ENCODE assay signal across 24 cellular contexts in the genomic region with DNA sequence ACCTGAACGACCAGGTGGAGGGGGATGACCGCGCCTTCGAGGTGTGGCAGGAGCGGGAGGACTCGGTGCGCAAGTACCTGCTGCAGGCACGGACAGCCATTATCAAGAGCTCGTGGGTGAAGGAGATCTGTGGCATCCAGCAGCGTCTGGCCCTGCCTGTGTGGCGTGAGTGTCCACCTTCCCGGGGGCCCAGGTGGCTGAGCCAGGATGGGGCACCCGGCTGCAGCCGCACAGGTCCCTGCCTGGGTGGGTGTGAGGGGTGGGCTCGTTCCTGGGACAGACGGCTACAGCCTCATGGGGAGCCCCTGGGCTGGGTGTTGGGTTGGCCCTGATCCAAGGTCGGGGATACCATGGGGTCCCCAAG.
DNase-seq lines count a peak whose midpoint lies in the region; TF ChIP-seq lines count a peak whose summit lies in the region.
"Had no signal": no experiment of that assay in that cellular context is flagged by ENCODE, and none has a peak within 500 bp of the region (broad histone marks: within the 10 kb centered on the region; RNA-seq: fewer than 3 reads in every experiment).

No MANE protein-coding gene starts in this region.

- H3K27ac Mint-ChIP-seq in Calu3 (ENCODE audit: unreplicated experiment) (no peak overlapping the region), osteocyte (ENCODE audit: unreplicated experiment) (no peak overlapping the region)
- H3K27ac Mint-ChIP-seq: activated T-cell treated with anti-CD3 and anti-CD28 coated beads, Interleukin-2, amount 50 U/mL, for 72 hours had no signal

- intact Hi-C loops in Calu3 (cut with micrococcal nuclease; ENCODE audit: unreplicated experiment) (loop anchor here (2.0 to 10.0 kb wide), 2 partner anchors 51 to 127 kb away; no protein-coding TSS in a partner anchor), left ventricle myocardium inferior (cut with micrococcal nuclease) (no loop called here)

- CTCF ChIA-PET in Calu3 (lab: Charles Lee): interaction anchor here (1.5 kb wide), 1 partner anchor 145 kb away, joined by 3 read pairs; a partner anchor contains a TSS

- H3K9me3 ChIP-seq in left ventricle myocardium inferior (replicated peaks): no peaks in the 10 kb centered on the region
- H3K9me3 ChIP-seq: Caco-2, neutrophil, upper lobe of right lung had no signal

- H3K9me3 Mint-ChIP-seq in Calu3 (ENCODE audit: low read depth, unreplicated experiment): no peaks in the 10 kb centered on the region
- H3K9me3 Mint-ChIP-seq in osteocyte (ENCODE audit: unreplicated experiment): no peaks in the 10 kb centered on the region

- BruUV-seq in Calu3 (replicated peaks; lab: Mats Ljungman, UMichigan): no TSS peak

- H3K36me3 Mint-ChIP-seq in Calu3 (ENCODE audit: insufficient read depth, unreplicated experiment): no peaks in the 10 kb centered on the region
- no peaks in the 10 kb centered on the region for H3K36me3 Mint-ChIP-seq in osteocyte (ENCODE audit: unreplicated experiment)

- H3K27ac ChIP-seq in left ventricle myocardium inferior (replicated peaks): no peak overlapping the region
- H3K27ac ChIP-seq: brain microvascular endothelial cell, HL-60, neutrophil, upper lobe of right lung had no signal

- DNase-seq in 8988T (peak; percentile 4), Calu3 (no peak), left ventricle myocardium inferior (peak; percentile 9), osteocyte (ENCODE audit: extremely low spot score, unreplicated experiment) (peak; percentile 80), DMS153 (lab: John Stamatoyannopoulos, UW) (no peak), HuH-7.5 (ENCODE audit: low spot score) (no peak), Ammon's horn (ENCODE audit: low spot score) (no peak), dedifferentiated amniotic fluid mesenchymal stem cell (ENCODE audit: extremely low spot score) (no peak)
- DNase-seq: activated CD4-positive, alpha-beta T cell treated with anti-CD3 and anti-CD28 coated beads for 4 hours; activated T-cell treated with anti-CD3 and anti-CD28 coated beads, Interleukin-2, amount 50 U/mL, for 72 hours; brain microvascular endothelial cell; C1 segment of cervical spinal cord; DMS79; hippocampal formation; mesenchymal stem cell; NCI-H1436; NCI-H2081; NCI-H226; SHP77 treated with DMSO at 0.1 percent for 48 hours; stimulated activated naive CD4-positive, alpha-beta T cell; upper lobe of right lung had no signal

- no peaks in the 10 kb centered on the region for H3K4me1 Mint-ChIP-seq in Calu3 (ENCODE audit: low read depth, unreplicated experiment)
- peaks cover 13% of the 10 kb centered on the region for H3K4me1 Mint-ChIP-seq in osteocyte (ENCODE audit: unreplicated experiment)

- H3K4me3 Mint-ChIP-seq in Calu3 (ENCODE audit: low read depth, unreplicated experiment) (peak overlapping the region; percentile 61), osteocyte (ENCODE audit: unreplicated experiment) (no peak overlapping the region)
- H3K4me3 Mint-ChIP-seq: activated T-cell treated with anti-CD3 and anti-CD28 coated beads, Interleukin-2, amount 50 U/mL, for 72 hours had no signal

- no peaks in the 10 kb centered on the region for H3K27me3 Mint-ChIP-seq in Calu3 (ENCODE audit: unreplicated experiment)
- H3K27me3 Mint-ChIP-seq in osteocyte (ENCODE audit: unreplicated experiment): no peaks in the 10 kb centered on the region

- H3K36me3 ChIP-seq in left ventricle myocardium inferior: peaks cover 64% of the 10 kb centered on the region
- H3K36me3 ChIP-seq: brain microvascular endothelial cell, neutrophil, upper lobe of right lung had no signal

- no peaks in the 10 kb centered on the region for H3K27me3 ChIP-seq in left ventricle myocardium inferior (ENCODE audit: low read depth)
- H3K27me3 ChIP-seq: brain microvascular endothelial cell, neutrophil, upper lobe of right lung had no signal

- TF ChIP-seq CTCF in Calu3 (IDR thresholded peaks at IDR 0.05; ENCODE audit: unreplicated experiment): no peak
- TF ChIP-seq CTCF in left ventricle myocardium inferior (IDR thresholded peaks at IDR 0.05; ENCODE audit: borderline replicate concordance): no peak
- no peak for TF ChIP-seq CTCF in osteocyte (IDR thresholded peaks at IDR 0.05)

- H3K4me3 ChIP-seq in left ventricle myocardium inferior: no peak overlapping the region
- H3K4me3 ChIP-seq: upper lobe of right lung had no signal

- H3K4me1 ChIP-seq in left ventricle myocardium inferior: peaks cover 30% of the 10 kb centered on the region
- H3K4me1 ChIP-seq: Caco-2, upper lobe of right lung had no signal

Comparison
In these comparisons a context has a peak if more than half of its experiments do, and no peak if none do; other contexts are left out.
1. DNase-seq: peak in 8988T (single experiment), left ventricle myocardium inferior (single experiment) and osteocyte (single experiment); none in Calu3 (single experiment), DMS153 (single experiment), HuH-7.5 (single experiment), Ammon's horn (single experiment) and dedifferentiated amniotic fluid mesenchymal stem cell (single experiment).